In genomic region chr12:49288412-49288853, GRCh38 we compare ENCODE assay signal across 10 cellular contexts. TPM values are rescaled to one million over a fixed set of nuclear protein-coding genes. Genes with fewer than 3 reads are reported as not detected.
DNase-seq lines count a peak whose midpoint lies in the region; ATAC-seq and TF ChIP-seq lines count a peak whose summit lies in the region.
"Had no signal": no experiment of that assay in that cellular context is flagged by ENCODE, and none has a peak within 500 bp of the region (broad histone marks: within the 10 kb centered on the region; RNA-seq: fewer than 3 reads in every experiment).

No MANE protein-coding gene starts in this region.

- H3K4me3 ChIP-seq in choroid plexus epithelial cell (ENCODE audit: low read depth, low read length) (no peak overlapping the region), lower lobe of right lung (no peak overlapping the region)
- H3K4me3 ChIP-seq: BLaER1 treated with 17β-estradiol and CSF1 and Interleukin-3, amounts not matched to agents 10 nM and 100 nM had no signal

- no peak overlapping the region for H3K27ac ChIP-seq in lower lobe of right lung
- H3K27ac ChIP-seq: BLaER1 treated with 17β-estradiol and CSF1 and Interleukin-3, amounts not matched to agents 10 nM and 100 nM had no signal

- peaks cover 16% of the 10 kb centered on the region for H3K27me3 ChIP-seq in lower lobe of right lung (ENCODE audit: low read depth)

- no peaks in the 10 kb centered on the region for H3K9me3 ChIP-seq in lower lobe of right lung
- H3K9me3 ChIP-seq: BLaER1 treated with 17β-estradiol and CSF1 and Interleukin-3, amounts not matched to agents 10 nM and 100 nM had no signal

- peak; percentile 55 to 73 for ATAC-seq in lower lobe of right lung
- ATAC-seq in HG03565 (IDR thresholded peaks at IDR 0.05; ENCODE audit: unreplicated experiment): no peak

- DNase-seq in DMS79 treated with DMSO at 0.1 percent for 48 hours (lab: John Stamatoyannopoulos, UW) (peak; percentile 69), DMS79 (lab: John Stamatoyannopoulos, UW) (no peak), MV-4-11 (lab: John Stamatoyannopoulos, UW) (peak; percentile 42), choroid plexus epithelial cell (ENCODE audit: low read depth) (peak; percentile 69), lower lobe of right lung (no peak)
- DNase-seq in activated CD4-positive, alpha-beta T cell treated with anti-CD3 and anti-CD28 coated beads for 48 hours: peak; percentile 75
- peak; percentile 40 for DNase-seq in stimulated activated CD8-positive, alpha-beta memory T cell treated with anti-CD3 and anti-CD28 coated beads, Interleukin-4, amount 100 ng/mL, for 24 hours (ENCODE audit: low read depth)

- TF ChIP-seq CTCF in choroid plexus epithelial cell (conservative IDR thresholded peaks at IDR 0.05; ENCODE audit: low read depth, low read length) (peak; percentile 79), lower lobe of right lung (IDR thresholded peaks at IDR 0.05) (peak; percentile 85)

- intact Hi-C loops in lower lobe of right lung (cut with DNase I): no loop called here

- peaks cover 11% of the 10 kb centered on the region for H3K4me1 ChIP-seq in lower lobe of right lung

- no peaks in the 10 kb centered on the region for H3K36me3 ChIP-seq in lower lobe of right lung
- H3K36me3 ChIP-seq: BLaER1 treated with 17β-estradiol and CSF1 and Interleukin-3, amounts not matched to agents 10 nM and 100 nM had no signal

RNA-seq across cellular contexts. Expression of gene PRPH, which starts 6.5 kb away (rescaled TPM):
- total RNA-seq in lower lobe of right lung: 1.0 TPM
- total RNA-seq: glomerular endothelial cell had no signal

RNA-seq across cellular contexts. Expression of gene TUBA1C, which starts 23.6 kb away (rescaled TPM):
- 96.0 TPM for total RNA-seq in lower lobe of right lung

RNA-seq across cellular contexts. Expression of gene TROAP, which starts 34.6 kb away (rescaled TPM):
- total RNA-seq in lower lobe of right lung: 1.4 TPM

RNA-seq across cellular contexts. Expression of gene C1QL4, which starts 48.6 kb away (rescaled TPM):
- not detected for total RNA-seq in lower lobe of right lung
- total RNA-seq: glomerular endothelial cell had no signal

RNA-seq across cellular contexts. Expression of gene DNAJC22, which starts 58.3 kb away (rescaled TPM):
- 0.18 TPM for total RNA-seq in lower lobe of right lung

Comparison
In these comparisons a context has a peak if more than half of its experiments do, and no peak if none do; other contexts are left out.
1. DNase-seq: peak in DMS79 treated with DMSO at 0.1 percent for 48 hours (single experiment), MV-4-11 (single experiment), activated CD4-positive, alpha-beta T cell treated with anti-CD3 and anti-CD28 coated beads for 48 hours (single experiment), choroid plexus epithelial cell (single experiment) and stimulated activated CD8-positive, alpha-beta memory T cell treated with anti-CD3 and anti-CD28 coated beads, Interleukin-4, amount 100 ng/mL, for 24 hours (single experiment); none in DMS79 (single experiment) and lower lobe of right lung (single experiment).